In genomic region chr5:116395708-116396203, GRCh38 we compare ENCODE assay signal across 14 cellular contexts.
DNase-seq lines count a peak whose midpoint lies in the region; ATAC-seq, FAIRE-seq and TF ChIP-seq lines count a peak whose summit lies in the region.
"Had no signal": no experiment of that assay in that cellular context is flagged by ENCODE, and none has a peak within 500 bp of the region (broad histone marks: within the 10 kb centered on the region; RNA-seq: fewer than 3 reads in every experiment).

No MANE protein-coding gene starts in this region.

- no peaks in the 10 kb centered on the region for H3K36me3 ChIP-seq in K562 (ENCODE audit: control insufficient read depth, insufficient read depth, low read length)
- H3K36me3 ChIP-seq: HAP-1 had no signal

- in situ Hi-C loops in K562 (cut with MboI): no loop called here

- ATAC-seq in K562 (no peak), right cardiac atrium (peak; percentile 77 to 90), sciatic nerve (peak; percentile 45), HG02642 (IDR thresholded peaks at IDR 0.05; ENCODE audit: poor library complexity, unreplicated experiment) (no peak), HG02588 (IDR thresholded peaks at IDR 0.05; ENCODE audit: unreplicated experiment) (no peak)

- FAIRE-seq in K562 (lab: Jason Lieb, UNC): no peak

- CTCF ChIA-PET in K562 (lab: Yijun Ruan, JAX; ENCODE audit: low intra/inter-chr PET ratio): no interaction called here

- TF ChIP-seq RAD21 in K562 (CRISPR knock-in tag; conservative IDR thresholded peaks at IDR 0.05 in 1 of 2, IDR thresholded peaks at IDR 0.05 in 1 of 2): no peak

- H3K4me3 ChIP-seq in K562 (no peak overlapping the region), right cardiac atrium (ENCODE audit: low read length) (no peak overlapping the region)
- H3K4me3 ChIP-seq: HAP-1 had no signal

- no peak for TF ChIP-seq POLR2A in K562 (conservative IDR thresholded peaks at IDR 0.05)

- no peaks in the 10 kb centered on the region for H4K20me1 ChIP-seq in K562 (replicated peaks; ENCODE audit: control insufficient read depth, insufficient read depth, low read length)

- POLR2A ChIA-PET in K562 (lab: Yijun Ruan, JAX): interaction anchor here (0.9 to 2.5 kb wide), 3 partner anchors 8 to 23 kb away, joined by 3 to 8 read pairs (median 6); no protein-coding TSS in a partner anchor

- intact Hi-C loops in K562 (cut with micrococcal nuclease) (no loop called here), right cardiac atrium (cut with DNase I) (no loop called here), sciatic nerve (cut with DNase I) (no loop called here)

- no TSS peak for BruUV-seq in K562 (replicated peaks; lab: Mats Ljungman, UMichigan)

- H3K79me2 ChIP-seq in K562 (ENCODE audit: control insufficient read depth, insufficient read depth, low read length): no peaks in the 10 kb centered on the region

- WGBS in K562 (ENCODE audit: insufficient coverage, low coverage, missing lambda C conversion rate): 9% methylated on average over 3 of the region's 3 CpGs
- 33% methylated on average over 3 of the region's 3 CpGs for WGBS in right cardiac atrium

- peak; percentile 43 for DNase-seq in NCI-H1092 (lab: John Stamatoyannopoulos, UW)
- DNase-seq in K562 (ENCODE audit: extremely low read depth in 1 of 4, low spot score in 3 of 4): no peak
- DNase-seq in right cardiac atrium: peak in 1 of 3 donors; percentile 42
- DNase-seq in sciatic nerve (ENCODE audit: low spot score): no peak
- no peak for DNase-seq in MV-4-11 (lab: John Stamatoyannopoulos, UW)
- DNase-seq in GM10266 (ENCODE audit: extremely low spot score): no peak
- DNase-seq: activated CD4-positive, CD25-positive, alpha-beta regulatory T cell; activated naive CD8-positive, alpha-beta T cell treated with anti-CD3 and anti-CD28 coated beads, Interleukin-2, amount 10 ng/mL, durations not matched to agents 7 days and 5 days; activated T-cell treated with anti-CD3 and anti-CD28 coated beads for 4 hours; EL; SK-N-SH had no signal

- H3K9me1 ChIP-seq in K562 (ENCODE audit: control insufficient read depth, insufficient read depth, low read length): no peaks in the 10 kb centered on the region

- no peak for TF ChIP-seq EP300 in K562 (IDR thresholded peaks at IDR 0.05; ENCODE audit: low read length)

- no peak for TF ChIP-seq CTCF in K562 (IDR thresholded peaks at IDR 0.05 in 2 of 3, conservative IDR thresholded peaks at IDR 0.05 in 1 of 3; ENCODE audit: insufficient read depth in 2 of 3, low read depth in 1 of 3, low read length in 3 of 3)
- no peak for TF ChIP-seq CTCF in GM10266 (IDR thresholded peaks at IDR 0.05; ENCODE audit: control insufficient read depth, insufficient read depth, low read depth, missing control alignments)

- no peaks in the 10 kb centered on the region for H3K9me3 ChIP-seq in K562 (replicated peaks; ENCODE audit: control insufficient read depth, insufficient read depth, low read depth, low read length)
- no peaks in the 10 kb centered on the region for H3K9me3 ChIP-seq in right cardiac atrium (ENCODE audit: control insufficient read depth, low read length)
- H3K9me3 ChIP-seq: HAP-1, SK-N-SH had no signal

- H3K27me3 ChIP-seq in K562 (ENCODE audit: control insufficient read depth in 2 of 2, insufficient read depth in 2 of 2, low read length in 2 of 2) (no peaks in the 10 kb centered on the region), right cardiac atrium (ENCODE audit: control insufficient read depth, insufficient read depth) (no peaks in the 10 kb centered on the region)

- H3K27ac ChIP-seq in K562 (ENCODE audit: extremely low read depth, low read depth, low read length) (no peak overlapping the region), right cardiac atrium (ENCODE audit: low read length) (no peak overlapping the region)

- H3K4me1 ChIP-seq in K562 (replicated peaks in 1 of 2; ENCODE audit: control insufficient read depth in 2 of 2, insufficient read depth in 2 of 2, low read length in 2 of 2) (no peaks in the 10 kb centered on the region), right cardiac atrium (ENCODE audit: control insufficient read depth, insufficient read depth, low read length) (peaks cover 12% of the 10 kb centered on the region)
- H3K4me1 ChIP-seq: HAP-1 had no signal

- no peak overlapping the region for H2AFZ ChIP-seq in K562 (ENCODE audit: low read depth, low read length)

- no peak overlapping the region for H3K4me2 ChIP-seq in K562 (ENCODE audit: insufficient read depth, low read length)
- H3K4me2 ChIP-seq: SK-N-SH had no signal

- no peak overlapping the region for H3K9ac ChIP-seq in K562 (ENCODE audit: insufficient read depth in 1 of 2, low read depth in 2 of 2, low read length in 2 of 2)
- H3K9ac ChIP-seq: SK-N-SH had no signal

TF ChIP-seq in K562, 482 proteins besides CTCF, POLR2A, EP300 and RAD21:
- TF ChIP-seq SNRNP70 (optimal IDR thresholded peaks at IDR 0.05; ENCODE audit: low read depth, low read length) (no peak), SNIP1 (IDR thresholded peaks at IDR 0.05; ENCODE audit: low read depth) (no peak), MEF2D (tag; conservative IDR thresholded peaks at IDR 0.05; ENCODE audit: low read depth) (peak; percentile 61; the same call in 1 of the 2 replicates), DMBX1 (CRISPR knock-in tag; IDR thresholded peaks at IDR 0.05; ENCODE audit: borderline replicate concordance) (no peak), MAFK (IDR thresholded peaks at IDR 0.05; ENCODE audit: low read length) (no peak), TARDBP (IDR thresholded peaks at IDR 0.05) (no peak), SLC30A9 (CRISPR knock-in tag; IDR thresholded peaks at IDR 0.05) (no peak), PBX2 (CRISPR knock-in tag; IDR thresholded peaks at IDR 0.05; ENCODE audit: low read depth) (no peak), PBX2 (tag; conservative IDR thresholded peaks at IDR 0.05; ENCODE audit: low read depth) (no peak)
TF ChIP-seq in K562: peak in this region for 1.

Comparison
In these comparisons a context has a peak if more than half of its experiments do, and no peak if none do; other contexts are left out.
1. ATAC-seq: peak in right cardiac atrium (2 of 2) and sciatic nerve (single experiment); none in K562 (single experiment), HG02642 (single experiment) and HG02588 (single experiment).